9 cellular contexts compared by ENCODE assay signal in genomic region chr2:29920130-29920577, GRCh38. TPM values are rescaled to one million over a fixed set of nuclear protein-coding genes. Genes with fewer than 3 reads are reported as not detected.
DNase-seq lines count a peak whose midpoint lies in the region; ATAC-seq, FAIRE-seq and TF ChIP-seq lines count a peak whose summit lies in the region.
"Had no signal": no experiment of that assay in that cellular context is flagged by ENCODE, and none has a peak within 500 bp of the region (broad histone marks: within the 10 kb centered on the region; RNA-seq: fewer than 3 reads in every experiment).

No MANE protein-coding gene starts in this region.

- no peak overlapping the region for H3K4me2 ChIP-seq in K562 (ENCODE audit: insufficient read depth, low read length)
- H3K4me2 ChIP-seq in keratinocyte (ENCODE audit: control insufficient read depth, extremely low read depth, insufficient read depth, low read depth, low read length) = peak overlapping the region; percentile 27

- H3K9me1 ChIP-seq in K562 (ENCODE audit: control insufficient read depth, insufficient read depth, low read length) (no peaks in the 10 kb centered on the region), keratinocyte (ENCODE audit: control insufficient read depth, extremely low read depth, insufficient read depth, low read length) (no peaks in the 10 kb centered on the region)

- H3K9me3 ChIP-seq in SJCRH30 (replicated peaks) = no peaks in the 10 kb centered on the region
- no peaks in the 10 kb centered on the region for H3K9me3 ChIP-seq in K562 (replicated peaks; ENCODE audit: control insufficient read depth, insufficient read depth, low read depth, low read length)
- no peaks in the 10 kb centered on the region for H3K9me3 ChIP-seq in keratinocyte (ENCODE audit: control insufficient read depth, low read depth, low read length)

- CTCF ChIA-PET in K562 (lab: Yijun Ruan, JAX; ENCODE audit: low intra/inter-chr PET ratio) = no interaction called here

- no peaks in the 10 kb centered on the region for H3K27me3 ChIP-seq in SJCRH30
- H3K27me3 ChIP-seq in K562 (ENCODE audit: control insufficient read depth in 2 of 2, insufficient read depth in 2 of 2, low read length in 2 of 2) = peaks cover 3 to 15% of the 10 kb centered on the region in 2 experiments; a peak in 3 of 5 replicates
- peaks cover 36% of the 10 kb centered on the region for H3K27me3 ChIP-seq in keratinocyte (ENCODE audit: control insufficient read depth, extremely low read depth, insufficient read depth, low read length)

- H3K4me3 ChIP-seq in SJCRH30 = peak overlapping the region; percentile 81
- no peak overlapping the region for H3K4me3 ChIP-seq in K562
- H3K4me3 ChIP-seq in keratinocyte (ENCODE audit: control insufficient read depth in 2 of 3, extremely low read depth in 1 of 3, insufficient read depth in 2 of 3, low read depth in 1 of 3, low read length in 3 of 3) = no peak overlapping the region

- TF ChIP-seq CTCF in K562 (IDR thresholded peaks at IDR 0.05 in 2 of 3, conservative IDR thresholded peaks at IDR 0.05 in 1 of 3; ENCODE audit: insufficient read depth in 2 of 3, low read depth in 1 of 3, low read length in 3 of 3) (no peak), keratinocyte (optimal IDR thresholded peaks at IDR 0.05 in 1 of 3, IDR thresholded peaks at IDR 0.05 in 1 of 3, conservative IDR thresholded peaks at IDR 0.05 in 1 of 3; ENCODE audit: extremely low read depth in 1 of 3, insufficient read depth in 2 of 3, low read length in 3 of 3) (no peak)

- intact Hi-C loops in K562 (cut with micrococcal nuclease) = no loop called here

- no peak for TF ChIP-seq EP300 in K562 (IDR thresholded peaks at IDR 0.05; ENCODE audit: low read length)

- H3K79me2 ChIP-seq in K562 (ENCODE audit: control insufficient read depth, insufficient read depth, low read length) (no peaks in the 10 kb centered on the region), keratinocyte (ENCODE audit: control insufficient read depth, insufficient read depth, low read length) (no peaks in the 10 kb centered on the region)

- no peak for TF ChIP-seq RAD21 in K562 (CRISPR knock-in tag; conservative IDR thresholded peaks at IDR 0.05 in 1 of 2, IDR thresholded peaks at IDR 0.05 in 1 of 2)

- ATAC-seq in K562 (peak; percentile 35; the same call in 2 of the 3 replicates), HG02973 (IDR thresholded peaks at IDR 0.05; ENCODE audit: unreplicated experiment) (no peak), HG02870 (IDR thresholded peaks at IDR 0.05; ENCODE audit: unreplicated experiment) (no peak), GM18519 (IDR thresholded peaks at IDR 0.05; ENCODE audit: low FRiP score, unreplicated experiment) (no peak)

- WGBS in K562 (ENCODE audit: insufficient coverage, low coverage, missing lambda C conversion rate) = 3% methylated on average over 29 of the region's 40 CpGs

- BruUV-seq in K562 (replicated peaks; lab: Mats Ljungman, UMichigan) = no TSS peak

- peaks cover 4% of the 10 kb centered on the region for H4K20me1 ChIP-seq in K562 (replicated peaks; ENCODE audit: control insufficient read depth, insufficient read depth, low read length)
- peaks cover 2% of the 10 kb centered on the region for H4K20me1 ChIP-seq in keratinocyte (ENCODE audit: control insufficient read depth, extremely low read depth, insufficient read depth, low read length)

- FAIRE-seq in K562 (lab: Jason Lieb, UNC) = no peak
- FAIRE-seq in keratinocyte (lab: Jason Lieb, UNC) = no peak

- H3K27ac ChIP-seq in SJCRH30 = no peak overlapping the region; the same call in 1 of the 2 replicates
- H3K27ac ChIP-seq in K562 (ENCODE audit: extremely low read depth, low read depth, low read length) = no peak overlapping the region
- H3K27ac ChIP-seq in keratinocyte (ENCODE audit: control insufficient read depth, insufficient read depth, low read length) = no peak overlapping the region

- H3K4me1 ChIP-seq in SJCRH30 = peaks cover 33% of the 10 kb centered on the region
- peaks cover 0 to 17% of the 10 kb centered on the region in 2 experiments; a peak in 3 of 5 replicates for H3K4me1 ChIP-seq in K562 (replicated peaks in 1 of 2; ENCODE audit: control insufficient read depth in 2 of 2, insufficient read depth in 2 of 2, low read length in 2 of 2)
- no peaks in the 10 kb centered on the region for H3K4me1 ChIP-seq in keratinocyte (ENCODE audit: control insufficient read depth, extremely low read depth, insufficient read depth, low read length)

- POLR2A ChIA-PET in K562 (lab: Yijun Ruan, JAX) = no interaction called here

- no peak overlapping the region for H2AFZ ChIP-seq in K562 (ENCODE audit: low read depth, low read length)
- H2AFZ ChIP-seq in keratinocyte (ENCODE audit: control insufficient read depth, low read length) = no peak overlapping the region

- DNase-seq in GM03348 (ENCODE audit: low spot score) (peak; percentile 67), SJCRH30 (peak; percentile 90 to 92), K562 (ENCODE audit: extremely low read depth in 1 of 4, low spot score in 3 of 4) (peak; percentile 45 to 66 (median 56)), keratinocyte (ENCODE audit: low read depth, low spot score) (peak; percentile 7)
- peak; percentile 51 to 72 for DNase-seq in stimulated activated CD4-positive, alpha-beta T cell treated with anti-CD3 and anti-CD28 coated beads, Interleukin-2, amount 100 ng/mL, for 24 hours

- TF ChIP-seq POLR2A in K562 (conservative IDR thresholded peaks at IDR 0.05) = no peak

- dilution Hi-C loops in keratinocyte (cut with MboI; ENCODE audit: extremely low pct_ligation_motif_present, low sequenced_read_pairs) = no loop called here

- H3K36me3 ChIP-seq in SJCRH30 (peaks cover 15% of the 10 kb centered on the region), K562 (ENCODE audit: control insufficient read depth, insufficient read depth, low read length) (no peaks in the 10 kb centered on the region), keratinocyte (ENCODE audit: control insufficient read depth in 2 of 2, extremely low read depth in 1 of 2, insufficient read depth in 2 of 2, low read length in 2 of 2) (no peaks in the 10 kb centered on the region)

- H3K9ac ChIP-seq in K562 (ENCODE audit: insufficient read depth in 1 of 2, low read depth in 2 of 2, low read length in 2 of 2) (no peak overlapping the region), keratinocyte (ENCODE audit: control insufficient read depth, extremely low read depth, insufficient read depth, low read length) (no peak overlapping the region)

- in situ Hi-C loops in K562 (cut with MboI) = no loop called here

TF ChIP-seq in K562, 482 proteins besides CTCF, POLR2A, EP300 and RAD21 (continues in another document):
- TF ChIP-seq SRF (CRISPR knock-in tag; IDR thresholded peaks at IDR 0.05) = no peak
- TF ChIP-seq FOXJ3 (CRISPR knock-in tag; IDR thresholded peaks at IDR 0.05) = no peak
- TF ChIP-seq KAT7 (CRISPR knock-in tag; IDR thresholded peaks at IDR 0.05; ENCODE audit: borderline replicate concordance) = no peak
- TF ChIP-seq PBX2 (CRISPR knock-in tag; IDR thresholded peaks at IDR 0.05; ENCODE audit: low read depth) = no peak
- TF ChIP-seq PBX2 (tag; conservative IDR thresholded peaks at IDR 0.05; ENCODE audit: low read depth) = no peak
- no peak for TF ChIP-seq ZNF507 (tag; conservative IDR thresholded peaks at IDR 0.05)
- peak in 1 of 2 experiments; percentile 37; a peak in 1 of 4 replicates for TF ChIP-seq MAZ (CRISPR knock-in tag; conservative IDR thresholded peaks at IDR 0.05 in 1 of 2, IDR thresholded peaks at IDR 0.05 in 1 of 2)
- TF ChIP-seq TEAD1 (CRISPR knock-in tag; IDR thresholded peaks at IDR 0.05) = peak in 1 of 2 experiments; percentile 28; a peak in 1 of 4 replicates

RNA-seq across cellular contexts. Expression of gene ALK, which starts 1.2 kb away (rescaled TPM):
- 56.4 and 59.6 TPM in 2 replicates for total RNA-seq in SJCRH30 (2014; rRNA removed; shearing (Covaris generic))
- not detected in 2 replicates for total RNA-seq in K562 (2011; cell fraction: chromatin; rRNA removed; ENCODE audit: low replicate concordance)
- total RNA-seq in K562 (2011; cell fraction: nucleolus; rRNA removed) = not detected in 2 replicates
- total RNA-seq in K562 (2011; cell fraction: nucleoplasm; rRNA removed) = not detected in 2 replicates
- total RNA-seq in K562 (2014; rRNA removed) = not detected in 2 replicates
- total RNA-seq in K562 (2014; rRNA removed; fragmentation: Illumina TruSeq; extraction: Trizol) = not detected in 2 replicates
- total RNA-seq in K562 (2015; rRNA removed; fragmentation: Illumina TruSeq; extraction: Trizol) = not detected in 2 replicates
- not detected in 2 replicates for total RNA-seq in K562 (2021)
- polyA plus RNA-seq in K562 (2011; rRNA removed) = not detected in 2 replicates
- not detected in 2 replicates for polyA plus RNA-seq in K562 (2011; cell fraction: cytosol; rRNA removed)
- polyA plus RNA-seq in K562 (2011; cell fraction: nucleus; rRNA removed) = not detected in 2 replicates
- not detected in 2 replicates for polyA plus RNA-seq in K562 (2012)
- polyA plus RNA-seq in K562 (2014; fragmentation: Illumina TruSeq; extraction: Trizol) = not detected in 2 replicates
- not detected for polyA plus RNA-seq in K562 (2014; fragmentation: Nextera tagmentation; extraction: Ambion mirVana)
- not detected in 2 replicates for polyA plus RNA-seq in K562 (2014; rRNA removed)
- not detected in 2 replicates for polyA minus RNA-seq in K562 (2011; rRNA and poly(A)+ RNA removed)
- not detected in 2 replicates for polyA minus RNA-seq in K562 (2011; cell fraction: cytosol; rRNA and poly(A)+ RNA removed)
- polyA minus RNA-seq in K562 (2011; cell fraction: nucleus; rRNA and poly(A)+ RNA removed) = not detected in 2 replicates
- polyA plus RNA-seq in keratinocyte = not detected in 3 replicates
- not detected for polyA plus RNA-seq in keratinocyte (2011; ENCODE audit: low read depth)
- polyA plus RNA-seq in keratinocyte (2011; cell fraction: cytosol; rRNA removed) = not detected in 2 replicates
- not detected in 2 replicates for polyA plus RNA-seq in keratinocyte (2011; cell fraction: nucleus; rRNA removed)
- polyA plus RNA-seq in keratinocyte (2012; ENCODE audit: low replicate concordance) = 0.18 TPM in 1 of 2 replicates, not detected in the other
- polyA minus RNA-seq in keratinocyte = not detected in 3 replicates
- not detected for polyA minus RNA-seq in keratinocyte (2011; cell fraction: cytosol; rRNA and poly(A)+ RNA removed)
- polyA minus RNA-seq in keratinocyte (2011; cell fraction: nucleus; rRNA and poly(A)+ RNA removed) = not detected in 2 replicates
- total RNA-seq: mononuclear cell had no signal

Comparison
In these comparisons a context has a peak if more than half of its experiments do, and no peak if none do; other contexts are left out.
1. DNase-seq: peak in every context shown above with its lines; median percentile 91 in SJCRH30; 67 in GM03348; 62 in stimulated activated CD4-positive, alpha-beta T cell treated with anti-CD3 and anti-CD28 coated beads, Interleukin-2, amount 100 ng/mL, for 24 hours; 56 in K562; 7 in keratinocyte.
2. RNA of gene ALK, which starts 1.2 kb away (total RNA-seq): 56.4 to 59.6 TPM in SJCRH30; not detected in K562; every median in the first group is over 10 times any median in the second.